In genomic region chr17:40541060-40541872, GRCh38 we compare ENCODE assay signal across 9 cellular contexts. TPM values are rescaled to one million over a fixed set of nuclear protein-coding genes. Genes with fewer than 3 reads are reported as not detected.
A peak's percentile ranks its signal among the peaks of the same experiment; 100 is the strongest.
DNase-seq lines count a peak whose midpoint lies in the region; ATAC-seq and TF ChIP-seq lines count a peak whose summit lies in the region.
"Had no signal": no experiment of that assay in that cellular context is flagged by ENCODE, and none has a peak within 500 bp of the region (broad histone marks: within the 10 kb centered on the region; RNA-seq: fewer than 3 reads in every experiment).

No MANE protein-coding gene starts in this region.

- no peaks in the 10 kb centered on the region for H3K36me3 Mint-ChIP-seq in WTC11
- no peaks in the 10 kb centered on the region for H3K36me3 Mint-ChIP-seq in activated naive CD8-positive, alpha-beta T cell treated with anti-CD3 and anti-CD28 coated beads, Interleukin-2, amount 50 U/mL, for 24 hours (ENCODE audit: low read depth)

- TF ChIP-seq CTCF in WTC11 (IDR thresholded peaks at IDR 0.05): no peak

- CTCF ChIA-PET in WTC11 (lab: Charles Lee): interaction anchor here (1.0 to 2.9 kb wide), 3 partner anchors 8 to 123 kb away, joined by 4 to 17 read pairs (median 8); partner anchors contain the start of gene TOP2A

- no peak overlapping the region for H3K9ac ChIP-seq in muscle layer of colon (ENCODE audit: low read length)

- POLR2A ChIA-PET in WTC11 (lab: Charles Lee): no interaction called here

- H3K4me1 Mint-ChIP-seq in WTC11: peaks cover 20% of the 10 kb centered on the region
- H3K4me1 Mint-ChIP-seq in activated naive CD8-positive, alpha-beta T cell treated with anti-CD3 and anti-CD28 coated beads, Interleukin-2, amount 50 U/mL, for 24 hours: peaks cover 91% of the 10 kb centered on the region

- WGBS in thymus: 29% methylated on average over 20 of the region's 20 CpGs

- H3K4me1 ChIP-seq in muscle layer of colon (ENCODE audit: insufficient read depth, low read length): peaks cover 65% of the 10 kb centered on the region
- peaks cover 70% of the 10 kb centered on the region for H3K4me1 ChIP-seq in thymus (ENCODE audit: control insufficient read depth, insufficient read depth, low read length)

- H3K4me3 Mint-ChIP-seq in WTC11: no peak overlapping the region
- H3K4me3 Mint-ChIP-seq in activated naive CD8-positive, alpha-beta T cell treated with anti-CD3 and anti-CD28 coated beads, Interleukin-2, amount 50 U/mL, for 24 hours: peak overlapping the region; percentile 73

- H3K27ac Mint-ChIP-seq in WTC11: peak overlapping the region; percentile 52
- H3K27ac Mint-ChIP-seq in activated naive CD8-positive, alpha-beta T cell treated with anti-CD3 and anti-CD28 coated beads, Interleukin-2, amount 50 U/mL, for 24 hours: peak overlapping the region; percentile 99

- H3K27ac ChIP-seq in muscle layer of colon (ENCODE audit: low read depth, low read length): peak overlapping the region; percentile 81
- H3K27ac ChIP-seq in thymus (ENCODE audit: low read depth): peak overlapping the region; percentile 96

- H3K4me3 ChIP-seq in muscle layer of colon (ENCODE audit: low read depth in 1 of 2, low read length in 2 of 2) (no peak overlapping the region), thymus (ENCODE audit: low read length) (peak overlapping the region; percentile 21)

- H3K36me3 ChIP-seq in muscle layer of colon (ENCODE audit: insufficient read depth, low read length): no peaks in the 10 kb centered on the region
- H3K36me3 ChIP-seq in thymus (ENCODE audit: control insufficient read depth, insufficient read depth): no peaks in the 10 kb centered on the region

- no peaks in the 10 kb centered on the region; the same call in 1 of the 2 replicates for H3K27me3 Mint-ChIP-seq in WTC11 (ENCODE audit: low read depth)
- H3K27me3 Mint-ChIP-seq in activated naive CD8-positive, alpha-beta T cell treated with anti-CD3 and anti-CD28 coated beads, Interleukin-2, amount 50 U/mL, for 24 hours: no peaks in the 10 kb centered on the region

- no peaks in the 10 kb centered on the region for H3K9me3 Mint-ChIP-seq in WTC11
- no peaks in the 10 kb centered on the region for H3K9me3 Mint-ChIP-seq in activated naive CD8-positive, alpha-beta T cell treated with anti-CD3 and anti-CD28 coated beads, Interleukin-2, amount 50 U/mL, for 24 hours

- no peaks in the 10 kb centered on the region for H3K27me3 ChIP-seq in muscle layer of colon (ENCODE audit: control insufficient read depth in 1 of 2, insufficient read depth in 2 of 2, low read length in 2 of 2)
- no peaks in the 10 kb centered on the region for H3K27me3 ChIP-seq in thymus (ENCODE audit: control insufficient read depth, insufficient read depth)

- H3K9me3 ChIP-seq in muscle layer of colon (ENCODE audit: low read length) (no peaks in the 10 kb centered on the region), thymus (ENCODE audit: control insufficient read depth) (no peaks in the 10 kb centered on the region)

- ATAC-seq in WTC11 (no peak), GM21576 (IDR thresholded peaks at IDR 0.05; ENCODE audit: unreplicated experiment) (no peak), GM21447 (IDR thresholded peaks at IDR 0.05; ENCODE audit: unreplicated experiment) (no peak), GM21737 (IDR thresholded peaks at IDR 0.05; ENCODE audit: unreplicated experiment) (no peak)
- ATAC-seq in activated naive CD8-positive, alpha-beta T cell treated with anti-CD3 and anti-CD28 coated beads, Interleukin-2, amount 50 U/mL, for 24 hours: peak; percentile 17

- no peak for DNase-seq in WTC11 (ENCODE audit: low spot score)
- DNase-seq in activated naive CD8-positive, alpha-beta T cell treated with anti-CD3 and anti-CD28 coated beads, Interleukin-2, amount 50 U/mL, for 24 hours: peak; percentile 78
- DNase-seq in cerebellar cortex (ENCODE audit: low spot score): no peak
- DNase-seq: erythroblast had no signal

TF ChIP-seq in WTC11, 78 proteins besides CTCF, POLR2A, EP300 and RAD21:
- TF ChIP-seq ZNF232 (CRISPR knock-in tag; IDR thresholded peaks at IDR 0.05) (no peak), USF1 (CRISPR knock-in tag; IDR thresholded peaks at IDR 0.05) (no peak), SMAD3 (CRISPR knock-in tag; IDR thresholded peaks at IDR 0.05; ENCODE audit: borderline replicate concordance) (no peak), TEAD1 (CRISPR knock-in tag; IDR thresholded peaks at IDR 0.05) (no peak), PREB (CRISPR knock-in tag; IDR thresholded peaks at IDR 0.05; ENCODE audit: borderline replicate concordance) (no peak), NR1H2 (CRISPR knock-in tag; IDR thresholded peaks at IDR 0.05) (no peak), HMGA2 (CRISPR knock-in tag; IDR thresholded peaks at IDR 0.05) (no peak), ZNF317 (CRISPR knock-in tag; IDR thresholded peaks at IDR 0.05; ENCODE audit: borderline replicate concordance, low read depth) (no peak), GABPB1 (CRISPR knock-in tag; IDR thresholded peaks at IDR 0.05) (no peak), TP53 (CRISPR knock-in tag; IDR thresholded peaks at IDR 0.05) (no peak), ZNF396 (CRISPR knock-in tag; IDR thresholded peaks at IDR 0.05; ENCODE audit: borderline replicate concordance) (no peak), AR (CRISPR knock-in tag; IDR thresholded peaks at IDR 0.05) (no peak)
TF ChIP-seq in WTC11: peak in this region for 0.

RNA-seq across cellular contexts. Expression of gene CCR7, which starts 24.0 kb away (rescaled TPM):
- 0.37 to 0.92 TPM (median 0.57 TPM) in 3 replicates for total RNA-seq in WTC11 (2021)
- polyA plus RNA-seq in thymus: 102 TPM

RNA-seq across cellular contexts. Expression of gene TNS4, which starts 39.8 kb away (rescaled TPM):
- 0.55 to 0.87 TPM (median 0.80 TPM) in 3 replicates for total RNA-seq in WTC11 (2021)
- polyA plus RNA-seq in thymus: 24.8 TPM
